ENCODE assay signal across 12 cellular contexts in genomic region chr3:197730200-197730599, GRCh38. TPM values are rescaled to one million over a fixed set of nuclear protein-coding genes. Genes with fewer than 3 reads are reported as not detected.
A peak's percentile ranks its signal among the peaks of the same experiment; 100 is the strongest.
DNase-seq lines count a peak whose midpoint lies in the region; ATAC-seq and TF ChIP-seq lines count a peak whose summit lies in the region.
"Had no signal": no experiment of that assay in that cellular context is flagged by ENCODE, and none has a peak within 500 bp of the region (broad histone marks: within the 10 kb centered on the region; RNA-seq: fewer than 3 reads in every experiment).

No MANE protein-coding gene starts in this region.

- no peaks in the 10 kb centered on the region for H4K20me1 ChIP-seq in HCT116 (ENCODE audit: insufficient read depth)

- no peaks in the 10 kb centered on the region for H3K9me3 ChIP-seq in HCT116 (ENCODE audit: control insufficient read depth in 1 of 2, insufficient read depth in 1 of 2, low read depth in 1 of 2, low read length in 2 of 2)
- H3K9me3 ChIP-seq: HAP-1, thyroid gland had no signal

- no TSS peak for BruUV-seq in HCT116 (replicated peaks; lab: Mats Ljungman, UMichigan)

- H3K36me3 ChIP-seq in HCT116 (ENCODE audit: control insufficient read depth in 1 of 2, insufficient read depth in 2 of 2, low read length in 2 of 2) (no peaks in the 10 kb centered on the region), H7 (replicated peaks; ENCODE audit: control insufficient read depth, insufficient read depth, low read length) (no peaks in the 10 kb centered on the region)
- H3K36me3 ChIP-seq: HAP-1, thyroid gland had no signal

- no peak overlapping the region for H3K9ac ChIP-seq in HCT116 (ENCODE audit: low read length)

- DNase-seq in AG10803 (ENCODE audit: low read depth): peak; percentile 85
- DNase-seq in HCT116 (ENCODE audit: low read depth, low spot score): no peak
- peak; percentile 18 for DNase-seq in T1000 (lab: John Stamatoyannopoulos, UW)
- no peak for DNase-seq in glutamatergic neuron
- DNase-seq in H7: no peak
- no peak for DNase-seq in middle frontal gyrus (ENCODE audit: extremely low spot score, low spot score)
- DNase-seq: NCI-H1092 treated with DMSO at 0.1 percent for 48 hours, thyroid gland had no signal

- TF ChIP-seq POLR2A in HCT116 (IDR thresholded peaks at IDR 0.05; ENCODE audit: borderline replicate concordance, extremely low read depth, insufficient read depth, insufficient read length): no peak

- H3K79me2 ChIP-seq in HCT116 (ENCODE audit: insufficient read depth, low read length): peaks cover 29% of the 10 kb centered on the region

- H3K27me3 ChIP-seq in HCT116 (ENCODE audit: insufficient read depth, low read length) (no peaks in the 10 kb centered on the region), H7 (ENCODE audit: control insufficient read depth, insufficient read depth, low read length) (no peaks in the 10 kb centered on the region)
- H3K27me3 ChIP-seq: thyroid gland had no signal

- ATAC-seq in HCT116 (peak; percentile 77), GM19452 (IDR thresholded peaks at IDR 0.05; ENCODE audit: unreplicated experiment) (no peak), HG02840 (IDR thresholded peaks at IDR 0.05; ENCODE audit: low FRiP score, unreplicated experiment) (no peak)

- H3K4me3 ChIP-seq in AG10803 (ENCODE audit: low read length) (no peak overlapping the region), HCT116 (replicated peaks in 1 of 2; ENCODE audit: low read depth in 1 of 2, low read length in 2 of 2) (no peak overlapping the region), H7 (ENCODE audit: insufficient read depth, low read depth, low read length) (no peak overlapping the region)
- H3K4me3 ChIP-seq: HAP-1, skin epidermis, thyroid gland had no signal

- peaks cover 0 to 13% of the 10 kb centered on the region in 2 experiments; a peak in 2 of 4 replicates for H3K4me1 ChIP-seq in HCT116 (ENCODE audit: control insufficient read depth in 1 of 2, insufficient read depth in 2 of 2, low read length in 2 of 2)

- TF ChIP-seq CTCF in AG10803 (conservative IDR thresholded peaks at IDR 0.05; ENCODE audit: low read length): no peak
- TF ChIP-seq CTCF in HCT116 (IDR thresholded peaks at IDR 0.05 in 2 of 3, conservative IDR thresholded peaks at IDR 0.05 in 1 of 3; ENCODE audit: borderline replicate concordance in 1 of 3, insufficient read depth in 1 of 3, low read depth in 2 of 3, low read length in 2 of 3): no peak
- no peak for TF ChIP-seq CTCF in glutamatergic neuron (IDR thresholded peaks at IDR 0.05; ENCODE audit: partially characterized antibody, unreplicated experiment)

- peaks cover 7% of the 10 kb centered on the region for H3K36me3 Mint-ChIP-seq in glutamatergic neuron (ENCODE audit: unreplicated experiment)

- peaks cover 5% of the 10 kb centered on the region for H3K27me3 Mint-ChIP-seq in glutamatergic neuron (ENCODE audit: unreplicated experiment)

- no peak overlapping the region for H3K27ac ChIP-seq in HCT116 (ENCODE audit: low read depth, low read length)
- H3K27ac ChIP-seq: skin epidermis, thyroid gland had no signal

- peaks cover 6% of the 10 kb centered on the region for H3K9me3 Mint-ChIP-seq in glutamatergic neuron (ENCODE audit: unreplicated experiment)

- CTCF ChIA-PET in HCT116 (lab: Charles Lee): no interaction called here

- peak overlapping the region; percentile 40 for H3K4me2 ChIP-seq in HCT116 (ENCODE audit: low read length)

- RAD21 ChIA-PET in HCT116 (lab: Charles Lee; ENCODE audit: low non-redundant PET in 1 of 2, low total read pairs in 2 of 2, uncharacterized antibody in 2 of 2, unreplicated experiment in 2 of 2): no interaction called here

- H3K4me3 Mint-ChIP-seq in glutamatergic neuron (ENCODE audit: unreplicated experiment): peak overlapping the region; percentile 15

- intact Hi-C loops in HCT116 (cut with micrococcal nuclease): no loop called here

- POLR2A ChIA-PET in HCT116 (lab: Charles Lee): no interaction called here

- peak overlapping the region; percentile 84 for H3K27ac Mint-ChIP-seq in glutamatergic neuron (ENCODE audit: unreplicated experiment)

- H3K9me2 ChIP-seq in HCT116 (ENCODE audit: insufficient read depth): no peaks in the 10 kb centered on the region

- H2AFZ ChIP-seq in HCT116 (ENCODE audit: low read depth, low read length, poor library complexity, severe bottlenecking): no peak overlapping the region

- H3K4me1 Mint-ChIP-seq in glutamatergic neuron (ENCODE audit: low read depth, unreplicated experiment): peaks cover 4% of the 10 kb centered on the region

- TF ChIP-seq RAD21 in HCT116 (IDR thresholded peaks at IDR 0.05; ENCODE audit: low read depth): no peak

TF ChIP-seq in HCT116, 20 proteins besides CTCF, POLR2A, EP300 and RAD21:
- no peak for TF ChIP-seq POLR2AphosphoS5 (IDR thresholded peaks at IDR 0.05; ENCODE audit: low read depth, low read length)
- TF ChIP-seq SRF (IDR thresholded peaks at IDR 0.05; ENCODE audit: low read depth): 0 out of 2 replicates have a peak, but pooled peaks have one; percentile 29

RNA-seq across cellular contexts. Expression of gene RUBCN, which starts 6.5 kb away (rescaled TPM):
- total RNA-seq in HCT116 (2021; ENCODE audit: unreplicated experiment) (21.4 TPM), glutamatergic neuron (ENCODE audit: unreplicated experiment) (46.1 TPM)
- polyA plus RNA-seq in HCT116 (2012): 11.8 and 13.4 TPM in 2 replicates
- 9.6 and 15.5 TPM in 2 replicates for total RNA-seq in H7 (2014; rRNA removed; shearing (Covaris generic))

RNA-seq across cellular contexts. Expression of gene FYTTD1, which starts 19.5 kb away (rescaled TPM):
- total RNA-seq in HCT116 (2021; ENCODE audit: unreplicated experiment) (70.7 TPM), glutamatergic neuron (ENCODE audit: unreplicated experiment) (51.6 TPM)
- 16.1 and 24.0 TPM in 2 replicates for polyA plus RNA-seq in HCT116 (2012)
- total RNA-seq in H7 (2014; rRNA removed; shearing (Covaris generic)): 13.5 and 17.7 TPM in 2 replicates

Comparison
In these comparisons a context has a peak if more than half of its experiments do, and no peak if none do; other contexts are left out.
1. DNase-seq: peak in AG10803 (single experiment) and T1000 (single experiment); none in HCT116 (single experiment), glutamatergic neuron (single experiment), H7 (single experiment) and middle frontal gyrus (single experiment).